In the genomic region with DNA sequence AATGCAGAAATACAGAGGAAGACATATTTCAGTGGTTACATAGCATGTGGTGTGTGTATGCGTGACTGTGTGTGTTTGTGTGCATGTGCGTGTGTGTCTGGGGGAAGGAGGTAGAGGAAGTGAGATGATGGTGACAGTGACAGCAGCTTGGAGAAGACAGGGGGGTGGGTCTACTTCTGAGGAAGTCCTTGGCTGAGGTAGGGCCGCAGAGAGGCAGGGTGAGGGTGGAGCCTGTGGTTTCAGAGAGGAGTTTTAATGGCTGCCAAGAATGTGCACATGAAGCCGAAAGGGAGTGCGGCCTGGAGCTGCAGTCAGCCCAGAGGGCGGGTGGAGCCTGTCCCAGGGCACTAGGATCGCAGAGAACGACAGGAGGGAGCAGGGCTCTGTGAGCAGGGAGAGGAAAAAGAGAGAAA, we compare ENCODE assay signal across 8 cellular contexts. TPM values are rescaled to one million over a fixed set of nuclear protein-coding genes. Genes with fewer than 3 reads are reported as not detected.
DNase-seq lines count a peak whose midpoint lies in the region; ATAC-seq and TF ChIP-seq lines count a peak whose summit lies in the region.

No MANE protein-coding gene starts in this region.

- H3K27ac Mint-ChIP-seq in central memory CD8-positive, alpha-beta T cell (ENCODE audit: low read depth), result peak overlapping the region; percentile 92
- peak overlapping the region; percentile 91 for H3K27ac Mint-ChIP-seq in stimulated activated effector memory CD8-positive, alpha-beta T cell treated with anti-CD3 and anti-CD28 coated beads, Interleukin-12 subunit alpha, Interleukin-12 subunit beta, amount 100 ng/mL, for 72 hours

- peaks cover 14% of the 10 kb centered on the region for H3K4me1 Mint-ChIP-seq in central memory CD8-positive, alpha-beta T cell
- H3K4me1 Mint-ChIP-seq in stimulated activated effector memory CD8-positive, alpha-beta T cell treated with anti-CD3 and anti-CD28 coated beads, Interleukin-12 subunit alpha, Interleukin-12 subunit beta, amount 100 ng/mL, for 72 hours, result peaks cover 15% of the 10 kb centered on the region

- H3K36me3 Mint-ChIP-seq in central memory CD8-positive, alpha-beta T cell (ENCODE audit: insufficient read depth), result no peaks in the 10 kb centered on the region
- H3K36me3 Mint-ChIP-seq in stimulated activated effector memory CD8-positive, alpha-beta T cell treated with anti-CD3 and anti-CD28 coated beads, Interleukin-12 subunit alpha, Interleukin-12 subunit beta, amount 100 ng/mL, for 72 hours, result no peaks in the 10 kb centered on the region

- no peaks in the 10 kb centered on the region for H3K36me3 ChIP-seq in GM06990 (ENCODE audit: control insufficient read depth, insufficient read depth, low read length)

- no peak for TF ChIP-seq CTCF in GM06990 (IDR thresholded peaks at IDR 0.05; ENCODE audit: insufficient read depth, low read length, poor library complexity, severe bottlenecking)

- no peaks in the 10 kb centered on the region for H3K9me3 Mint-ChIP-seq in central memory CD8-positive, alpha-beta T cell
- no peaks in the 10 kb centered on the region for H3K9me3 Mint-ChIP-seq in stimulated activated effector memory CD8-positive, alpha-beta T cell treated with anti-CD3 and anti-CD28 coated beads, Interleukin-12 subunit alpha, Interleukin-12 subunit beta, amount 100 ng/mL, for 72 hours

- H3K4me3 ChIP-seq in GM06990 (replicated peaks; ENCODE audit: low read depth, low read length), result no peak overlapping the region

- H3K27me3 ChIP-seq in GM06990 (replicated peaks; ENCODE audit: control insufficient read depth, insufficient read depth, low read length), result no peaks in the 10 kb centered on the region

- peak; percentile 100 for ATAC-seq in central memory CD8-positive, alpha-beta T cell (replicated peaks; ENCODE audit: extremely low read depth, poor library complexity, severe bottlenecking)
- peak; percentile 100 for ATAC-seq in stimulated activated effector memory CD8-positive, alpha-beta T cell treated with anti-CD3 and anti-CD28 coated beads, Interleukin-12 subunit alpha, Interleukin-12 subunit beta, amount 100 ng/mL, for 72 hours

- DNase-seq in GM06990 (ENCODE audit: extremely low read depth, insufficient read length) (peak; percentile 69), H4 (ENCODE audit: low spot score) (peak; percentile 93), M059J (ENCODE audit: low read depth) (peak; percentile 96), midbrain (lab: John Stamatoyannopoulos, UW) (peak; percentile 46), middle frontal gyrus (ENCODE audit: extremely low spot score, low spot score) (no peak)
- DNase-seq in activated CD4-positive, CD25-positive, alpha-beta regulatory T cell (lab: John Stamatoyannopoulos, UW), result peak; percentile 7 to 72 (median 56)
- DNase-seq in central memory CD8-positive, alpha-beta T cell (ENCODE audit: low spot score in 2 of 2), result peak; percentile 52 to 79
- DNase-seq in stimulated activated effector memory CD8-positive, alpha-beta T cell treated with anti-CD3 and anti-CD28 coated beads, Interleukin-12 subunit alpha, Interleukin-12 subunit beta, amount 100 ng/mL, for 72 hours (ENCODE audit: low spot score in 2 of 2), result peak; percentile 40 to 77

- no peaks in the 10 kb centered on the region for H3K27me3 Mint-ChIP-seq in central memory CD8-positive, alpha-beta T cell

- peak overlapping the region; percentile 64 for H3K4me3 Mint-ChIP-seq in central memory CD8-positive, alpha-beta T cell
- H3K4me3 Mint-ChIP-seq in stimulated activated effector memory CD8-positive, alpha-beta T cell treated with anti-CD3 and anti-CD28 coated beads, Interleukin-12 subunit alpha, Interleukin-12 subunit beta, amount 100 ng/mL, for 72 hours, result peak overlapping the region; percentile 62

RNA-seq across cellular contexts. Expression of a gene that starts 22.7 kb away (rescaled TPM):
- 11.6 and 15.7 TPM in 2 replicates for total RNA-seq in H4 (2014; rRNA removed; shearing (Covaris generic))
- 21.3 and 41.6 TPM in 2 replicates for total RNA-seq in M059J (2014; rRNA removed; shearing (Covaris generic))
